Comparison of ENCODE assay signal across 8 cellular contexts in the genomic region with DNA sequence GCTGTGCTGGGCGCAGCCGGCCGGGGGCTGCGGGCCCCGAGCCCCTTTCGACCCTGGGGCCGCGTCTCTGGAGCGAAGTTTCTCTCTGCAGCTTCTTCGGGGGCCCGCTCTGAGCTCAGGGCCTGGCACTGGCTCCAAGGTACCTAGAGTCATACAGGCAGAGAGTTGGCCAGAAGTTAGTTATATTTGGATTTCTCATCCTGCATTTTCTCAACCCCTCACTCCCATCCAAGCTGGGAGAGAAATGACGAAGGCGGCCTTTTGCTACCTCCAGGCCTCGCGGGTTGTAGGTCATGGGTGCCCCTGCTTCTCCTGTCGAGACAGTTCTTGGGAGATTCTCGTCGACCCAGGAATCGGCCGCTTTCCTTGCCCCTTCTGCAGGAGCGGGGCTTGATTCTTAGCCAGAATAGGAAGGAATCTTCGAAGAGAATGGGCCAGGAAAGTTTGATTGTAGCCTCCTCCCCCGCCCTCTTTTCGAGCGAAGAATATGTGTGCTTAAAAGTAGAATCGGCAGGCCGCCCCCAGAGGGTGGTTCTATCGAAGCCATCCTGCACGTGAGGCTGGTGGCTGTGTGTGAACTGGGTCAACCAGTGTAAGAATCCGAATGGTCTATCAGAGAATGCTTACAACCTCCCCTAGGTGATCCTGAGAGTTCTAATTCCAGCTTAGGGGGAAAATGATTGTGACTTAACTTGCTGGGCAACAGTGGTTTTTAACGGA. TPM values are rescaled to one million over a fixed set of nuclear protein-coding genes. Genes with fewer than 3 reads are reported as not detected.
A peak's percentile ranks its signal among the peaks of the same experiment; 100 is the strongest.
DNase-seq lines count a peak whose midpoint lies in the region; TF ChIP-seq lines count a peak whose summit lies in the region.

No MANE protein-coding gene starts in this region.

- peaks cover 53% of the 10 kb centered on the region for H4K20me1 ChIP-seq in neural progenitor cell (ENCODE audit: low read depth)

- H3K36me3 ChIP-seq in neural progenitor cell = no peaks in the 10 kb centered on the region

- no peak for TF ChIP-seq CTCF in endothelial cell (IDR thresholded peaks at IDR 0.05; ENCODE audit: unreplicated experiment)
- TF ChIP-seq CTCF in neural progenitor cell (IDR thresholded peaks at IDR 0.05) = no peak

- H3K27me3 Mint-ChIP-seq in endothelial cell (ENCODE audit: unreplicated experiment) (peaks cover 6% of the 10 kb centered on the region), neural progenitor cell (ENCODE audit: insufficient read depth, low read depth) (peaks cover 7% of the 10 kb centered on the region)

- peaks cover 24% of the 10 kb centered on the region for H3F3A ChIP-seq in neural progenitor cell (ENCODE audit: low read depth)

- H3K27ac Mint-ChIP-seq in endothelial cell (ENCODE audit: unreplicated experiment) (peak overlapping the region; percentile 93), neural progenitor cell (peak overlapping the region; percentile 6)

- peaks cover 18% of the 10 kb centered on the region for H3K4me1 ChIP-seq in neural progenitor cell

- H2AFZ ChIP-seq in neural progenitor cell (replicated peaks) = no peak overlapping the region

- H3K27ac ChIP-seq in neural progenitor cell = no peak overlapping the region

- peak overlapping the region; percentile 75 for H3K9ac ChIP-seq in neural progenitor cell

- H3K27me3 ChIP-seq in neural progenitor cell = no peaks in the 10 kb centered on the region

- H3K4me3 Mint-ChIP-seq in endothelial cell (ENCODE audit: unreplicated experiment) (peak overlapping the region; percentile 96), neural progenitor cell (peak overlapping the region; percentile 94)

- no peaks in the 10 kb centered on the region for H3K9me3 ChIP-seq in neural progenitor cell (ENCODE audit: low read depth)

- H3K4me2 ChIP-seq in neural progenitor cell = peak overlapping the region; percentile 99

- peaks cover 57% of the 10 kb centered on the region for H3K79me2 ChIP-seq in neural progenitor cell (ENCODE audit: low read depth)

- H3K36me3 Mint-ChIP-seq in endothelial cell (ENCODE audit: low read depth, unreplicated experiment) = peaks cover 4% of the 10 kb centered on the region
- no peaks in the 10 kb centered on the region for H3K36me3 Mint-ChIP-seq in neural progenitor cell

- peak overlapping the region; percentile 91 for H3K4me3 ChIP-seq in neural progenitor cell

- H3K4me1 Mint-ChIP-seq in endothelial cell (ENCODE audit: unreplicated experiment) = peaks cover 47% of the 10 kb centered on the region
- peaks cover 47% of the 10 kb centered on the region for H3K4me1 Mint-ChIP-seq in neural progenitor cell

- H3K9me3 Mint-ChIP-seq in endothelial cell (ENCODE audit: unreplicated experiment) (no peaks in the 10 kb centered on the region), neural progenitor cell (no peaks in the 10 kb centered on the region)

- DNase-seq in NCI-H82 (lab: John Stamatoyannopoulos, UW) (peak; percentile 53), NCI-H82 treated with DMSO at 0.1 percent for 48 hours (lab: John Stamatoyannopoulos, UW; ENCODE audit: unreplicated experiment) (no peak), endothelial cell (ENCODE audit: low spot score) (peak; percentile 23), neural progenitor cell (ENCODE audit: low spot score) (peak; percentile 62), NCI-H128 (lab: John Stamatoyannopoulos, UW; ENCODE audit: unreplicated experiment) (no peak), NCI-H187 (lab: John Stamatoyannopoulos, UW) (no peak), NCI-H446 (lab: John Stamatoyannopoulos, UW) (no peak)
- DNase-seq in activated CD4-positive, alpha-beta T cell treated with anti-CD3 and anti-CD28 coated beads, Interleukin-2, amount 50 U/mL, for 1 hour = peak; percentile 27

RNA-seq across cellular contexts. Expression of a gene that starts 0.8 kb away (rescaled TPM):
- total RNA-seq in endothelial cell (ENCODE audit: unreplicated experiment) (124 TPM), neural progenitor cell (ENCODE audit: low replicate concordance) (94.7 and 100 TPM in 2 replicates)

RNA-seq across cellular contexts. Expression of a gene that starts 22.5 kb away (rescaled TPM):
- total RNA-seq in endothelial cell (ENCODE audit: unreplicated experiment) = 35.0 TPM
- 58.4 and 58.9 TPM in 2 replicates for total RNA-seq in neural progenitor cell (ENCODE audit: low replicate concordance)

RNA-seq across cellular contexts. Expression of a gene that starts 37.9 kb away (rescaled TPM):
- total RNA-seq in endothelial cell (ENCODE audit: unreplicated experiment) (5.6 TPM), neural progenitor cell (ENCODE audit: low replicate concordance) (0.88 and 4.2 TPM in 2 replicates)

RNA-seq across cellular contexts. Expression of a gene that starts 47.3 kb away (rescaled TPM):
- total RNA-seq in endothelial cell (ENCODE audit: unreplicated experiment) = not detected
- total RNA-seq in neural progenitor cell (ENCODE audit: low replicate concordance) = 0.47 and 1.6 TPM in 2 replicates

Comparison
In these comparisons a context has a peak if more than half of its experiments do, and no peak if none do; other contexts are left out.
1. DNase-seq: peak in NCI-H82 (single experiment), activated CD4-positive, alpha-beta T cell treated with anti-CD3 and anti-CD28 coated beads, Interleukin-2, amount 50 U/mL, for 1 hour (single experiment), endothelial cell (single experiment) and neural progenitor cell (single experiment); none in NCI-H82 treated with DMSO at 0.1 percent for 48 hours (single experiment), NCI-H128 (single experiment), NCI-H187 (0 of 2) and NCI-H446 (0 of 2).